Comparison of ENCODE assay signal across 7 cellular contexts in genomic region chr12:89353823-89354629, GRCh38. TPM values are rescaled to one million over a fixed set of nuclear protein-coding genes. Genes with fewer than 3 reads are reported as not detected.
DNase-seq lines count a peak whose midpoint lies in the region; ATAC-seq and TF ChIP-seq lines count a peak whose summit lies in the region.

No MANE protein-coding gene starts in this region.

- no peaks in the 10 kb centered on the region for H3F3A ChIP-seq in OCI-LY1 (ENCODE audit: insufficient read depth, low read length)

- peak overlapping the region; percentile 58; the same call in 1 of the 2 replicates for H3K9ac ChIP-seq in OCI-LY1 (ENCODE audit: low read length)
- peak overlapping the region; percentile 17 to 87 (median 73) for H3K9ac ChIP-seq in subcutaneous abdominal adipose tissue (ENCODE audit: low read length in 5 of 5)

- peak overlapping the region; percentile 91 for H3K4me3 Mint-ChIP-seq in activated T-helper 17 cell treated with anti-CD3 and anti-CD28 coated beads, Interleukin-2, amount 50 U/mL, for 72 hours
- peak overlapping the region; percentile 90 to 97 (median 91) for H3K4me3 Mint-ChIP-seq in nephron

- H3K4me3 ChIP-seq in OCI-LY1 (ENCODE audit: low read depth, low read length, poor library complexity, severe bottlenecking), result peak overlapping the region; percentile 65
- H3K4me3 ChIP-seq in subcutaneous abdominal adipose tissue (ENCODE audit: low read depth in 1 of 5, low read length in 5 of 5), result peak overlapping the region; percentile 85 to 100 (median 97)

- H3K4me1 ChIP-seq in OCI-LY1 (ENCODE audit: insufficient read depth, low read length, severe bottlenecking) (peaks cover 54% of the 10 kb centered on the region), subcutaneous abdominal adipose tissue (ENCODE audit: control insufficient read depth in 5 of 5, insufficient read depth in 5 of 5, low read length in 5 of 5) (peaks cover 6 to 58% (median 51%) of the 10 kb centered on the region in 5 donors)

- DNase-seq in fibroblast of peridontal ligament (ENCODE audit: extremely low read depth), result peak; percentile 54

- no peak overlapping the region for H2AFZ ChIP-seq in OCI-LY1 (ENCODE audit: low read length)

- H3K36me3 Mint-ChIP-seq in activated T-helper 17 cell treated with anti-CD3 and anti-CD28 coated beads, Interleukin-2, amount 50 U/mL, for 72 hours (ENCODE audit: low read depth), result peaks cover 37% of the 10 kb centered on the region
- peaks cover 6% of the 10 kb centered on the region for H3K36me3 Mint-ChIP-seq in nephron (ENCODE audit: low read depth)

- peaks cover 14% of the 10 kb centered on the region for H3K4me1 Mint-ChIP-seq in activated T-helper 17 cell treated with anti-CD3 and anti-CD28 coated beads, Interleukin-2, amount 50 U/mL, for 72 hours
- peaks cover 49% of the 10 kb centered on the region for H3K4me1 Mint-ChIP-seq in nephron

- H3K79me2 ChIP-seq in OCI-LY1 (ENCODE audit: insufficient read depth, low read length), result no peaks in the 10 kb centered on the region

- peak; percentile 31 for ATAC-seq in GM18517 (IDR thresholded peaks at IDR 0.05; ENCODE audit: unreplicated experiment)
- peak; percentile 33 for ATAC-seq in HG03342 (IDR thresholded peaks at IDR 0.05; ENCODE audit: unreplicated experiment)
- ATAC-seq in activated T-helper 17 cell treated with anti-CD3 and anti-CD28 coated beads, Interleukin-2, amount 50 U/mL, for 72 hours (replicated peaks), result peak; percentile 54

- H3K27me3 Mint-ChIP-seq in activated T-helper 17 cell treated with anti-CD3 and anti-CD28 coated beads, Interleukin-2, amount 50 U/mL, for 72 hours, result no peaks in the 10 kb centered on the region
- peaks cover 60% of the 10 kb centered on the region for H3K27me3 Mint-ChIP-seq in nephron (ENCODE audit: low read depth)

- no peak for TF ChIP-seq CTCF in OCI-LY1 (IDR thresholded peaks at IDR 0.05; ENCODE audit: low read length)
- no peak for TF ChIP-seq CTCF in nephron (IDR thresholded peaks at IDR 0.05; ENCODE audit: unreplicated experiment in 3 of 3)

- no peaks in the 10 kb centered on the region for H3K9me2 ChIP-seq in OCI-LY1 (ENCODE audit: low read depth, low read length)

- no peaks in the 10 kb centered on the region for H3K9me3 Mint-ChIP-seq in activated T-helper 17 cell treated with anti-CD3 and anti-CD28 coated beads, Interleukin-2, amount 50 U/mL, for 72 hours
- no peaks in the 10 kb centered on the region for H3K9me3 Mint-ChIP-seq in nephron

- H3K27ac Mint-ChIP-seq in activated T-helper 17 cell treated with anti-CD3 and anti-CD28 coated beads, Interleukin-2, amount 50 U/mL, for 72 hours, result peak overlapping the region; percentile 97
- H3K27ac Mint-ChIP-seq in nephron, result peak overlapping the region; percentile 93 to 99 (median 97)

- H3K9me3 ChIP-seq in OCI-LY1 (ENCODE audit: low read length) (no peaks in the 10 kb centered on the region), subcutaneous abdominal adipose tissue (ENCODE audit: control insufficient read depth in 5 of 5, low read length in 5 of 5) (no peaks in the 10 kb centered on the region)

- H3K27me3 ChIP-seq in OCI-LY1 (ENCODE audit: insufficient read depth, low read length) (no peaks in the 10 kb centered on the region), subcutaneous abdominal adipose tissue (ENCODE audit: control insufficient read depth in 5 of 5, insufficient read depth in 4 of 5, low read length in 5 of 5) (no peaks in the 10 kb centered on the region)

- peak overlapping the region; percentile 84 for H3K4me2 ChIP-seq in OCI-LY1 (ENCODE audit: low read length)

- H3K27ac ChIP-seq in OCI-LY1 (ENCODE audit: low read depth, low read length, poor library complexity, severe bottlenecking) (no peak overlapping the region), subcutaneous abdominal adipose tissue (ENCODE audit: low read depth, low read length) (peak overlapping the region; percentile 98)

- no peaks in the 10 kb centered on the region for H4K20me1 ChIP-seq in OCI-LY1 (ENCODE audit: insufficient read depth, low read length)

- H3K36me3 ChIP-seq in OCI-LY1 (ENCODE audit: insufficient read depth, low read length) (no peaks in the 10 kb centered on the region), subcutaneous abdominal adipose tissue (ENCODE audit: control insufficient read depth in 5 of 5, insufficient read depth in 5 of 5, low read length in 5 of 5) (peaks cover 3 to 17% (median 11%) of the 10 kb centered on the region in 5 donors)

RNA-seq across cellular contexts. Expression of gene DUSP6, which starts 1.7 kb away (rescaled TPM):
- 10 to 100 TPM; 68.4 to 94.1 TPM for total RNA-seq in activated T-helper 17 cell treated with anti-CD3 and anti-CD28 coated beads, Interleukin-2, amount 50 U/mL, for 72 hours
